1 cellular context compared by ENCODE assay signal in the genomic region with DNA sequence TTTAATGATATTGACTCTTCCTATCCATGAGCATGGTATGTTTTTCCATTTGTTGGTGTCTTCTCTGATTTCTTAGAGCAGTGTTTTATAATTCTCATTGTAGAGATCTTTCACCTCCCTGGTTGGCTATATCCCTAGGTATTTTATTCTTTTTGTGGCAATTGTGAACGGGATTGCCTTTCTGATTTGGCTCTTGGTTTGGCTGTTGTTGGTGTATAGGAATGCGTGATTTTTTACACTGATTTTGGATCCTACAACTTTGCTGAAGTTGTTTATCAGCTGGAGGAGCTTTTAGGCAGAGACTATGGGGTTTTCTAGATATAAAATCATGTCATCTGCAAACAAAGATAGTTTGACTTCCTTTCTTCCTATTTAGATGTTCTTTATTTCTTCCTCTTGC.
TF ChIP-seq lines count a peak whose summit lies in the region.

No MANE protein-coding gene starts in this region.

TF ChIP-seq in K562, 482 proteins besides CTCF, POLR2A, EP300 and RAD21:
- TF ChIP-seq KDM1A (IDR thresholded peaks at IDR 0.05) (peak; percentile 57 to 68), CBFA2T3 (IDR thresholded peaks at IDR 0.05) (peak; percentile 34), RCOR1 (IDR thresholded peaks at IDR 0.05; ENCODE audit: borderline replicate concordance in 1 of 2, low read depth in 2 of 2, low read length in 2 of 2) (0 out of 4 replicates have a peak, but pooled peaks of 1 of the 2 experiments have one; percentile 40)
TF ChIP-seq in K562: peak in this region for 3; not testable (repeated sequence) for 479.
